In genomic region chr11:96008161-96008560, GRCh38 we compare ENCODE assay signal across 8 cellular contexts.
"Had no signal": no experiment of that assay in that cellular context is flagged by ENCODE, and none has a peak within 500 bp of the region (broad histone marks: within the 10 kb centered on the region; RNA-seq: fewer than 3 reads in every experiment).

No MANE protein-coding gene starts in this region.

- H3K4me3 ChIP-seq: neural progenitor cell, uterus had no signal

- DNase-seq: activated CD4-positive, alpha-beta T cell treated with anti-CD3 and anti-CD28 coated beads, Interleukin-2, amount 10 ng/mL, durations not matched to agents 7 days and 5 days; activated CD4-positive, CD25-positive, alpha-beta regulatory T cell; aorta; hypothalamus; midbrain; small intestine; uterus had no signal
